In genomic region chr12:98296462-98297079, GRCh38 we compare ENCODE assay signal across 19 cellular contexts.
A peak's percentile ranks its signal among the peaks of the same experiment; 100 is the strongest.
DNase-seq lines count a peak whose midpoint lies in the region; ATAC-seq and TF ChIP-seq lines count a peak whose summit lies in the region.
"Had no signal": no experiment of that assay in that cellular context is flagged by ENCODE, and none has a peak within 500 bp of the region (broad histone marks: within the 10 kb centered on the region; RNA-seq: fewer than 3 reads in every experiment).

No MANE protein-coding gene starts in this region.

- no peak for TF ChIP-seq CTCF in epithelial cell of esophagus (IDR thresholded peaks at IDR 0.05; ENCODE audit: insufficient read depth, low read depth, low read length, missing control alignments)
- no peak for TF ChIP-seq CTCF in neural crest cell (conservative IDR thresholded peaks at IDR 0.05)
- TF ChIP-seq CTCF in activated CD8-positive, alpha-beta T cell treated with anti-CD3 and anti-CD28 coated beads for 36 hours (IDR thresholded peaks at IDR 0.05), result no peak

- no peak overlapping the region for H3K27ac ChIP-seq in caudate nucleus (ENCODE audit: low read depth, low read length)
- H3K27ac ChIP-seq: brain microvascular endothelial cell, dorsolateral prefrontal cortex, pancreas, suprapubic skin, WERI-Rb-1 had no signal

- intact Hi-C loops in activated CD8-positive, alpha-beta T cell treated with anti-CD3 and anti-CD28 coated beads for 36 hours (cut with micrococcal nuclease), result no loop called here

- peaks cover 4% of the 10 kb centered on the region for H3K4me1 Mint-ChIP-seq in neural crest cell
- H3K4me1 Mint-ChIP-seq in activated CD8-positive, alpha-beta T cell treated with anti-CD3 and anti-CD28 coated beads for 36 hours (ENCODE audit: low read depth), result no peaks in the 10 kb centered on the region
- H3K4me1 Mint-ChIP-seq: activated naive CD8-positive, alpha-beta T cell treated with anti-CD3 and anti-CD28 coated beads for 36 hours; B cell had no signal

- H3K27me3 Mint-ChIP-seq in neural crest cell (ENCODE audit: low read depth), result peaks cover 26% of the 10 kb centered on the region
- peaks cover 13% of the 10 kb centered on the region for H3K27me3 Mint-ChIP-seq in activated CD8-positive, alpha-beta T cell treated with anti-CD3 and anti-CD28 coated beads for 36 hours

- no peaks in the 10 kb centered on the region for H3K36me3 Mint-ChIP-seq in neural crest cell (ENCODE audit: low read depth)
- H3K36me3 Mint-ChIP-seq in activated CD8-positive, alpha-beta T cell treated with anti-CD3 and anti-CD28 coated beads for 36 hours (ENCODE audit: low read depth), result no peaks in the 10 kb centered on the region
- H3K36me3 Mint-ChIP-seq: activated naive CD8-positive, alpha-beta T cell treated with anti-CD3 and anti-CD28 coated beads for 36 hours had no signal

- DNase-seq in Daoy (ENCODE audit: low read depth), result peak; percentile 18
- peak; percentile 31 for DNase-seq in MV-4-11 (lab: John Stamatoyannopoulos, UW)
- DNase-seq in epithelial cell of esophagus (ENCODE audit: low read depth), result peak; percentile 18
- peak; percentile 5 for DNase-seq in neural crest cell (ENCODE audit: low read depth, low spot score)
- no peak for DNase-seq in activated CD8-positive, alpha-beta T cell treated with anti-CD3 and anti-CD28 coated beads for 36 hours
- no peak for DNase-seq in DMS79 treated with DMSO at 0.1 percent for 48 hours (lab: John Stamatoyannopoulos, UW)
- no peak for DNase-seq in caudate nucleus (lab: John Stamatoyannopoulos, UW)
- DNase-seq: activated naive CD8-positive, alpha-beta T cell treated with anti-CD3 and anti-CD28 coated beads for 36 hours; brain microvascular endothelial cell; dorsolateral prefrontal cortex; NCI-H1930; pancreas; SHP77; WERI-Rb-1 had no signal

- no peak overlapping the region for H3K27ac Mint-ChIP-seq in neural crest cell (ENCODE audit: unreplicated experiment)
- no peak overlapping the region for H3K27ac Mint-ChIP-seq in activated CD8-positive, alpha-beta T cell treated with anti-CD3 and anti-CD28 coated beads for 36 hours
- H3K27ac Mint-ChIP-seq: activated naive CD8-positive, alpha-beta T cell treated with anti-CD3 and anti-CD28 coated beads for 36 hours; B cell; T-helper 1 cell treated with Interleukin-12 subunit alpha and Interleukin-12 subunit beta and Interleukin-4 antibody, amounts not matched to agents 30 μg/mL and 1 μg/mL, for 36 hours had no signal

- POLR2A ChIA-PET in activated CD8-positive, alpha-beta T cell treated with anti-CD3 and anti-CD28 coated beads for 36 hours (lab: Charles Lee), result no interaction called here

- H3K4me3 ChIP-seq in epithelial cell of esophagus (ENCODE audit: low read length), result no peak overlapping the region
- H3K4me3 ChIP-seq: dorsolateral prefrontal cortex, pancreas, smooth muscle cell, suprapubic skin had no signal

- no peak for ATAC-seq in activated CD8-positive, alpha-beta T cell treated with anti-CD3 and anti-CD28 coated beads for 36 hours
- no peak for ATAC-seq in GM21390 (IDR thresholded peaks at IDR 0.05; ENCODE audit: unreplicated experiment)
- ATAC-seq: pancreas had no signal

- no peaks in the 10 kb centered on the region for H3K9me3 Mint-ChIP-seq in neural crest cell
- no peaks in the 10 kb centered on the region for H3K9me3 Mint-ChIP-seq in activated CD8-positive, alpha-beta T cell treated with anti-CD3 and anti-CD28 coated beads for 36 hours
- H3K9me3 Mint-ChIP-seq: activated naive CD8-positive, alpha-beta T cell treated with anti-CD3 and anti-CD28 coated beads for 36 hours; T-helper 1 cell treated with Interleukin-12 subunit alpha and Interleukin-12 subunit beta and Interleukin-4 antibody, amounts not matched to agents 30 μg/mL and 1 μg/mL, for 36 hours had no signal

- CTCF ChIA-PET in activated CD8-positive, alpha-beta T cell treated with anti-CD3 and anti-CD28 coated beads for 36 hours (lab: Charles Lee), result interaction anchor here (1.3 kb wide), 1 partner anchor 1718 kb away, joined by 3 read pairs; no protein-coding TSS in a partner anchor

- H3K4me3 Mint-ChIP-seq in neural crest cell, result no peak overlapping the region
- no peak overlapping the region for H3K4me3 Mint-ChIP-seq in activated CD8-positive, alpha-beta T cell treated with anti-CD3 and anti-CD28 coated beads for 36 hours
- H3K4me3 Mint-ChIP-seq: activated naive CD8-positive, alpha-beta T cell treated with anti-CD3 and anti-CD28 coated beads for 36 hours; B cell; T-helper 1 cell treated with Interleukin-12 subunit alpha and Interleukin-12 subunit beta and Interleukin-4 antibody, amounts not matched to agents 30 μg/mL and 1 μg/mL, for 36 hours had no signal

Comparison
In these comparisons a context has a peak if more than half of its experiments do, and no peak if none do; other contexts are left out.
1. DNase-seq: peak in Daoy (single experiment), MV-4-11 (single experiment), epithelial cell of esophagus (single experiment) and neural crest cell (single experiment); none in activated CD8-positive, alpha-beta T cell treated with anti-CD3 and anti-CD28 coated beads for 36 hours (single experiment), DMS79 treated with DMSO at 0.1 percent for 48 hours (single experiment) and caudate nucleus (0 of 61).